In genomic region chr2:39881494-39881893, GRCh38 we compare ENCODE assay signal across 23 cellular contexts.
A peak's percentile ranks its signal among the peaks of the same experiment; 100 is the strongest.
DNase-seq lines count a peak whose midpoint lies in the region; ATAC-seq lines count a peak whose summit lies in the region.
"Had no signal": no experiment of that assay in that cellular context is flagged by ENCODE, and none has a peak within 500 bp of the region (broad histone marks: within the 10 kb centered on the region; RNA-seq: fewer than 3 reads in every experiment).

No MANE protein-coding gene starts in this region.

- H3K9me3 ChIP-seq in GM23248 (ENCODE audit: low read depth), result no peaks in the 10 kb centered on the region
- H3K9me3 ChIP-seq: Peyer's patch had no signal

- DNase-seq in GM23248 (peak; percentile 45), NCI-H460 (ENCODE audit: extremely low read depth, low read depth) (peak; percentile 11), GM03348 (ENCODE audit: low spot score) (no peak)
- DNase-seq in stimulated activated CD4-positive, alpha-beta T cell treated with anti-CD3 and anti-CD28 coated beads, Interleukin-2, amount 100 ng/mL, for 24 hours, result no peak
- no peak for DNase-seq in activated CD8-positive, alpha-beta T cell treated with anti-CD3 and anti-CD28 coated beads, Interleukin-2, amount 10 ng/mL, durations not matched to agents 7 days and 5 days
- DNase-seq: activated CD4-positive, alpha-beta T cell treated with anti-CD3 and anti-CD28 coated beads, Interleukin-2, amount 10 ng/mL, durations not matched to agents 7 days and 5 days; activated CD8-positive, alpha-beta memory T cell treated with anti-CD3 and anti-CD28 coated beads, Interleukin-2, amount 10 ng/mL, durations not matched to agents 7 days and 5 days; activated naive CD4-positive, alpha-beta T cell treated with Interleukin-2 at 50 U/mL for 16 hours; activated T-cell treated with anti-CD3 and anti-CD28 coated beads, Interleukin-2, amount 50 U/mL, for 72 hours; heart right ventricle; NCI-H1092; NCI-H187; NCI-H69; Peyer's patch; posterior cingulate gyrus; SW 1271; T-helper 9 cell had no signal

- H3K4me1 ChIP-seq in GM23248 (ENCODE audit: insufficient read depth) (no peaks in the 10 kb centered on the region), rectal smooth muscle tissue (ENCODE audit: control insufficient read depth, insufficient read depth, low read length) (peaks cover 2% of the 10 kb centered on the region)
- H3K4me1 ChIP-seq: BLaER1, Peyer's patch had no signal

- no peaks in the 10 kb centered on the region for H3K79me2 ChIP-seq in GM23248 (ENCODE audit: insufficient read depth)

- H3K9ac ChIP-seq in GM23248, result no peak overlapping the region
- H3K9ac ChIP-seq in rectal smooth muscle tissue (ENCODE audit: low read length), result no peak overlapping the region
- H3K9ac ChIP-seq: BLaER1 had no signal

- no peaks in the 10 kb centered on the region for H3K36me3 ChIP-seq in GM23248 (ENCODE audit: low read depth)
- no peaks in the 10 kb centered on the region for H3K36me3 ChIP-seq in rectal smooth muscle tissue (ENCODE audit: control insufficient read depth, insufficient read depth, low read length)
- H3K36me3 ChIP-seq: BLaER1, heart right ventricle, Peyer's patch had no signal

- H3K4me3 Mint-ChIP-seq in activated CD8-positive, alpha-beta T cell treated with anti-CD3 and anti-CD28 coated beads, Interleukin-2, amount 10 ng/mL, durations not matched to agents 7 days and 5 days, result no peak overlapping the region
- H3K4me3 Mint-ChIP-seq: activated CD4-positive, alpha-beta T cell treated with anti-CD3 and anti-CD28 coated beads, Interleukin-2, amount 10 ng/mL, durations not matched to agents 7 days and 5 days; activated CD8-positive, alpha-beta memory T cell treated with anti-CD3 and anti-CD28 coated beads, Interleukin-2, amount 10 ng/mL, durations not matched to agents 7 days and 5 days; activated T-cell treated with anti-CD3 and anti-CD28 coated beads, Interleukin-2, amount 50 U/mL, for 72 hours; brain; neural crest cell; stimulated activated naive CD8-positive, alpha-beta T cell treated with anti-CD3 and anti-CD28 coated beads, Interleukin-15, Interleukin-2, amounts not matched to agents 100 ng/mL and 50 ng/mL, for 24 hours had no signal

- H3K9me2 ChIP-seq in GM23248 (ENCODE audit: insufficient read depth), result no peaks in the 10 kb centered on the region

- in situ Hi-C loops in GM23248 (cut with MboI), result no loop called here

- no peaks in the 10 kb centered on the region for H3K4me1 Mint-ChIP-seq in activated CD8-positive, alpha-beta T cell treated with anti-CD3 and anti-CD28 coated beads, Interleukin-2, amount 10 ng/mL, durations not matched to agents 7 days and 5 days (ENCODE audit: low read depth)
- H3K4me1 Mint-ChIP-seq: activated CD4-positive, alpha-beta T cell treated with anti-CD3 and anti-CD28 coated beads, Interleukin-2, amount 10 ng/mL, durations not matched to agents 7 days and 5 days; activated CD8-positive, alpha-beta memory T cell treated with anti-CD3 and anti-CD28 coated beads, Interleukin-2, amount 10 ng/mL, durations not matched to agents 7 days and 5 days; brain; neural crest cell had no signal

- POLR2A ChIA-PET in activated CD8-positive, alpha-beta T cell treated with anti-CD3 and anti-CD28 coated beads, Interleukin-2, amount 10 ng/mL, durations not matched to agents 7 days and 5 days (lab: Charles Lee), result no interaction called here

- H3K9me3 Mint-ChIP-seq in activated CD8-positive, alpha-beta T cell treated with anti-CD3 and anti-CD28 coated beads, Interleukin-2, amount 10 ng/mL, durations not matched to agents 7 days and 5 days (ENCODE audit: insufficient read depth), result peaks cover 6% of the 10 kb centered on the region
- H3K9me3 Mint-ChIP-seq: activated CD4-positive, alpha-beta T cell treated with anti-CD3 and anti-CD28 coated beads, Interleukin-2, amount 10 ng/mL, durations not matched to agents 7 days and 5 days had no signal

- H3F3A ChIP-seq in GM23248 (ENCODE audit: insufficient read depth), result no peaks in the 10 kb centered on the region

- H3K27me3 ChIP-seq in GM23248 (replicated peaks; ENCODE audit: insufficient read depth) (no peaks in the 10 kb centered on the region), rectal smooth muscle tissue (ENCODE audit: control insufficient read depth, insufficient read depth, low read length) (no peaks in the 10 kb centered on the region)
- H3K27me3 ChIP-seq: BLaER1, heart right ventricle, Peyer's patch had no signal

- no peak overlapping the region for H3K4me3 ChIP-seq in GM23248
- no peak overlapping the region for H3K4me3 ChIP-seq in rectal smooth muscle tissue (ENCODE audit: low read length)
- H3K4me3 ChIP-seq: BLaER1, heart right ventricle, Peyer's patch had no signal

- ATAC-seq in esophagus mucosa, result peak; percentile 74
- no peak for ATAC-seq in activated CD8-positive, alpha-beta T cell treated with anti-CD3 and anti-CD28 coated beads, Interleukin-2, amount 10 ng/mL, durations not matched to agents 7 days and 5 days
- ATAC-seq: activated CD8-positive, alpha-beta memory T cell treated with anti-CD3 and anti-CD28 coated beads, Interleukin-2, amount 10 ng/mL, durations not matched to agents 7 days and 5 days; heart right ventricle had no signal

- no peaks in the 10 kb centered on the region for H3K36me3 Mint-ChIP-seq in activated CD8-positive, alpha-beta T cell treated with anti-CD3 and anti-CD28 coated beads, Interleukin-2, amount 10 ng/mL, durations not matched to agents 7 days and 5 days (ENCODE audit: low read depth)
- H3K36me3 Mint-ChIP-seq: activated CD8-positive, alpha-beta memory T cell treated with anti-CD3 and anti-CD28 coated beads, Interleukin-2, amount 10 ng/mL, durations not matched to agents 7 days and 5 days; brain had no signal

- H3K27ac Mint-ChIP-seq in activated CD8-positive, alpha-beta T cell treated with anti-CD3 and anti-CD28 coated beads, Interleukin-2, amount 10 ng/mL, durations not matched to agents 7 days and 5 days, result no peak overlapping the region
- H3K27ac Mint-ChIP-seq: activated CD4-positive, alpha-beta T cell treated with anti-CD3 and anti-CD28 coated beads, Interleukin-2, amount 10 ng/mL, durations not matched to agents 7 days and 5 days; activated CD8-positive, alpha-beta memory T cell treated with anti-CD3 and anti-CD28 coated beads, Interleukin-2, amount 10 ng/mL, durations not matched to agents 7 days and 5 days; activated T-cell treated with anti-CD3 and anti-CD28 coated beads, Interleukin-2, amount 50 U/mL, for 72 hours; brain; stimulated activated naive CD8-positive, alpha-beta T cell treated with anti-CD3 and anti-CD28 coated beads, Interleukin-15, Interleukin-2, amounts not matched to agents 100 ng/mL and 50 ng/mL, for 24 hours had no signal

- H3K27ac ChIP-seq in GM23248, result no peak overlapping the region
- H3K27ac ChIP-seq in rectal smooth muscle tissue (ENCODE audit: low read depth, low read length), result peak overlapping the region; percentile 40
- H3K27ac ChIP-seq: BLaER1, heart right ventricle, Peyer's patch had no signal

- no peaks in the 10 kb centered on the region for H4K20me1 ChIP-seq in GM23248 (ENCODE audit: insufficient read depth)
- H4K20me1 ChIP-seq: BLaER1 had no signal

- no peaks in the 10 kb centered on the region for H3K27me3 Mint-ChIP-seq in activated CD8-positive, alpha-beta T cell treated with anti-CD3 and anti-CD28 coated beads, Interleukin-2, amount 10 ng/mL, durations not matched to agents 7 days and 5 days (ENCODE audit: low read depth)
- H3K27me3 Mint-ChIP-seq: activated CD4-positive, alpha-beta T cell treated with anti-CD3 and anti-CD28 coated beads, Interleukin-2, amount 10 ng/mL, durations not matched to agents 7 days and 5 days; stimulated activated naive CD8-positive, alpha-beta T cell treated with anti-CD3 and anti-CD28 coated beads, Interleukin-15, Interleukin-2, amounts not matched to agents 100 ng/mL and 50 ng/mL, for 24 hours had no signal

- H3K4me2 ChIP-seq in GM23248 (ENCODE audit: unreplicated experiment), result no peak overlapping the region
- H3K4me2 ChIP-seq: BLaER1 had no signal

- CTCF ChIA-PET in activated CD8-positive, alpha-beta T cell treated with anti-CD3 and anti-CD28 coated beads, Interleukin-2, amount 10 ng/mL, durations not matched to agents 7 days and 5 days (lab: Charles Lee), result no interaction called here

- H2AFZ ChIP-seq in GM23248, result no peak overlapping the region

Comparison
In these comparisons a context has a peak if more than half of its experiments do, and no peak if none do; other contexts are left out.
1. DNase-seq: peak in GM23248 (single experiment) and NCI-H460 (single experiment); none in GM03348 (single experiment), stimulated activated CD4-positive, alpha-beta T cell treated with anti-CD3 and anti-CD28 coated beads, Interleukin-2, amount 100 ng/mL, for 24 hours (0 of 2) and activated CD8-positive, alpha-beta T cell treated with anti-CD3 and anti-CD28 coated beads, Interleukin-2, amount 10 ng/mL, durations not matched to agents 7 days and 5 days (single experiment).